Comparison of ENCODE assay signal across 11 cellular contexts in genomic region chr6:118724211-118724610, GRCh38.
A peak's percentile ranks its signal among the peaks of the same experiment; 100 is the strongest.
DNase-seq lines count a peak whose midpoint lies in the region; ATAC-seq, FAIRE-seq and TF ChIP-seq lines count a peak whose summit lies in the region.
"Had no signal": no experiment of that assay in that cellular context is flagged by ENCODE, and none has a peak within 500 bp of the region (broad histone marks: within the 10 kb centered on the region; RNA-seq: fewer than 3 reads in every experiment).

No MANE protein-coding gene starts in this region.

- no peak overlapping the region for H3K4me3 ChIP-seq in bronchial epithelial cell (ENCODE audit: low read depth, low read length)
- H3K4me3 ChIP-seq in dorsolateral prefrontal cortex: no peak overlapping the region

- no peaks in the 10 kb centered on the region for H3K36me3 ChIP-seq in bronchial epithelial cell (ENCODE audit: control insufficient read depth, insufficient read depth, low read length)

- FAIRE-seq in GM18507 (lab: Jason Lieb, UNC): peak; percentile 9
- FAIRE-seq in bronchial epithelial cell (lab: Jason Lieb, UNC): no peak
- FAIRE-seq: TTC549 had no signal

- intact Hi-C loops in dorsolateral prefrontal cortex (cut with DNase I): no loop called here

- H3K27me3 ChIP-seq in bronchial epithelial cell (ENCODE audit: control insufficient read depth, insufficient read depth, low read length): no peaks in the 10 kb centered on the region
- H3K27me3 ChIP-seq in dorsolateral prefrontal cortex: no peaks in the 10 kb centered on the region

- TF ChIP-seq CTCF in bronchial epithelial cell (IDR thresholded peaks at IDR 0.05; ENCODE audit: insufficient read depth, low read length, severe bottlenecking) (no peak), dorsolateral prefrontal cortex (IDR thresholded peaks at IDR 0.05 in 54 of 56, conservative IDR thresholded peaks at IDR 0.05 in 2 of 56; ENCODE audit: low read depth in 1 of 56, partially characterized antibody in 56 of 56) (no peak)

- peak; percentile 85 for ATAC-seq in GM21381 (IDR thresholded peaks at IDR 0.05; ENCODE audit: unreplicated experiment)
- peak; percentile 95 for ATAC-seq in HG03342 (IDR thresholded peaks at IDR 0.05; ENCODE audit: unreplicated experiment)
- ATAC-seq: effector memory CD8-positive, alpha-beta T cell had no signal

- H3K27ac ChIP-seq in dorsolateral prefrontal cortex: no peak overlapping the region

- DNase-seq in GM18507 (ENCODE audit: extremely low spot score, insufficient read length, low read depth) (no peak), bronchial epithelial cell (ENCODE audit: low read depth) (peak; percentile 67), MV-4-11 (lab: John Stamatoyannopoulos, UW) (no peak), dorsolateral prefrontal cortex (no peak), ureter (ENCODE audit: low spot score) (no peak)
- DNase-seq in stimulated activated CD4-positive, alpha-beta T cell treated with anti-CD3 and anti-CD28 coated beads, Interleukin-4, amount 100 ng/mL, for 4 hours: no peak
- DNase-seq: effector memory CD8-positive, alpha-beta T cell; NCI-H1417 treated with DMSO at 0.1 percent for 48 hours had no signal
